In the genomic region with DNA sequence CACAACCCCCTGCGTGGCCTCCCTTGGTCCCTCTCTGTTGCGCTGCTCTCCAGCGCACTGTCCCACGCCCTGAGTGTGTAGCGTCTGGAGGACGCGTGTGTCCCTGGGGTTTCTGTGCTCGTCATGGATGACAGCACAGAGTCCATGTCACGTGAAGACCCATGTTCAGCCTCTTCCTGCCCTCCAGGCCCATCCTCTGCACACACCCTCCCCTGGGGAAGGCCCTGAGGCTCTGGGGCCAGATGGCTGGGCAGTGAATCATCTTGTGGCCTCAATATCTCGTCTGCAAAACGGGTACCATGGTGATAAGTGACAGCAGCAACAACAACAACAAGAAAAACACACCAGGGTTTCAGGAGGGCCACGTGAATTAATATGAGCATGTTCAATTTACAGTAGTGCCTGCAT, we compare ENCODE assay signal across 9 cellular contexts.
DNase-seq lines count a peak whose midpoint lies in the region; ATAC-seq and TF ChIP-seq lines count a peak whose summit lies in the region.
"Had no signal": no experiment of that assay in that cellular context is flagged by ENCODE, and none has a peak within 500 bp of the region (broad histone marks: within the 10 kb centered on the region; RNA-seq: fewer than 3 reads in every experiment).

No MANE protein-coding gene starts in this region.

- no peak overlapping the region for H3K4me3 ChIP-seq in left lung
- H3K4me3 ChIP-seq in H7 (ENCODE audit: insufficient read depth, low read depth, low read length), result no peak overlapping the region

- H3K27me3 ChIP-seq in left lung, result peaks cover 0 to 5% of the 10 kb centered on the region in 2 donors
- H3K27me3 ChIP-seq in H7 (ENCODE audit: control insufficient read depth, insufficient read depth, low read length), result no peaks in the 10 kb centered on the region

- no peaks in the 10 kb centered on the region for H3K9me3 Mint-ChIP-seq in Calu3 (ENCODE audit: low read depth, unreplicated experiment)
- H3K9me3 Mint-ChIP-seq in activated T-helper 1 cell treated with anti-CD3 and anti-CD28 coated beads, Interleukin-12 subunit alpha, Interleukin-12 subunit beta, Interleukin-2, Interleukin-4 antibody, amounts not matched to agents 30 ng/mL and 10 ng/mL and 1 ng/mL, durations not matched to agents 14 hours and 24 hours and 36 hours, result no peaks in the 10 kb centered on the region
- H3K9me3 Mint-ChIP-seq: activated naive CD8-positive, alpha-beta T cell treated with anti-CD3 and anti-CD28 coated beads, Interleukin-2, amount 10 ng/mL, durations not matched to agents 7 days and 5 days had no signal

- no peaks in the 10 kb centered on the region for H3K9me3 ChIP-seq in left lung

- no peaks in the 10 kb centered on the region for H3K36me3 Mint-ChIP-seq in Calu3 (ENCODE audit: insufficient read depth, unreplicated experiment)
- no peaks in the 10 kb centered on the region for H3K36me3 Mint-ChIP-seq in activated T-helper 1 cell treated with anti-CD3 and anti-CD28 coated beads, Interleukin-12 subunit alpha, Interleukin-12 subunit beta, Interleukin-2, Interleukin-4 antibody, amounts not matched to agents 30 ng/mL and 10 ng/mL and 1 ng/mL, durations not matched to agents 14 hours and 24 hours and 36 hours (ENCODE audit: low read depth)
- H3K36me3 Mint-ChIP-seq: activated naive CD8-positive, alpha-beta T cell treated with anti-CD3 and anti-CD28 coated beads, Interleukin-2, amount 10 ng/mL, durations not matched to agents 7 days and 5 days had no signal

- no TSS peak for BruUV-seq in Calu3 (replicated peaks; lab: Mats Ljungman, UMichigan)

- DNase-seq in Calu3, result peak; percentile 3
- DNase-seq in activated T-helper 1 cell treated with anti-CD3 and anti-CD28 coated beads, Interleukin-12 subunit alpha, Interleukin-12 subunit beta, Interleukin-2, Interleukin-4 antibody, amounts not matched to agents 30 ng/mL and 10 ng/mL and 1 ng/mL, durations not matched to agents 14 hours and 24 hours and 36 hours (ENCODE audit: low spot score), result no peak
- peak in 1 of 2 donors; percentile 55 for DNase-seq in left lung
- no peak for DNase-seq in H7
- no peak for DNase-seq in NCI-H146 (lab: John Stamatoyannopoulos, UW)
- DNase-seq in dedifferentiated amniotic fluid mesenchymal stem cell (ENCODE audit: extremely low spot score), result no peak
- no peak for DNase-seq in RPMI8226
- DNase-seq: activated naive CD8-positive, alpha-beta T cell treated with anti-CD3 and anti-CD28 coated beads, Interleukin-2, amount 10 ng/mL, durations not matched to agents 7 days and 5 days had no signal

- H3K4me1 Mint-ChIP-seq in Calu3 (ENCODE audit: low read depth, unreplicated experiment), result peaks cover 13% of the 10 kb centered on the region
- H3K4me1 Mint-ChIP-seq in activated T-helper 1 cell treated with anti-CD3 and anti-CD28 coated beads, Interleukin-12 subunit alpha, Interleukin-12 subunit beta, Interleukin-2, Interleukin-4 antibody, amounts not matched to agents 30 ng/mL and 10 ng/mL and 1 ng/mL, durations not matched to agents 14 hours and 24 hours and 36 hours (ENCODE audit: low read depth), result peaks cover 11% of the 10 kb centered on the region
- H3K4me1 Mint-ChIP-seq: activated naive CD8-positive, alpha-beta T cell treated with anti-CD3 and anti-CD28 coated beads, Interleukin-2, amount 10 ng/mL, durations not matched to agents 7 days and 5 days had no signal

- no peaks in the 10 kb centered on the region for H3K27me3 Mint-ChIP-seq in Calu3 (ENCODE audit: unreplicated experiment)
- peaks cover 22% of the 10 kb centered on the region for H3K27me3 Mint-ChIP-seq in activated T-helper 1 cell treated with anti-CD3 and anti-CD28 coated beads, Interleukin-12 subunit alpha, Interleukin-12 subunit beta, Interleukin-2, Interleukin-4 antibody, amounts not matched to agents 30 ng/mL and 10 ng/mL and 1 ng/mL, durations not matched to agents 14 hours and 24 hours and 36 hours (ENCODE audit: insufficient read depth)

- no peaks in the 10 kb centered on the region for H3K36me3 ChIP-seq in left lung
- H3K36me3 ChIP-seq in H7 (replicated peaks; ENCODE audit: control insufficient read depth, insufficient read depth, low read length), result no peaks in the 10 kb centered on the region

- H3K27ac Mint-ChIP-seq in Calu3 (ENCODE audit: unreplicated experiment), result no peak overlapping the region
- H3K27ac Mint-ChIP-seq in activated T-helper 1 cell treated with anti-CD3 and anti-CD28 coated beads, Interleukin-12 subunit alpha, Interleukin-12 subunit beta, Interleukin-2, Interleukin-4 antibody, amounts not matched to agents 30 ng/mL and 10 ng/mL and 1 ng/mL, durations not matched to agents 14 hours and 24 hours and 36 hours, result peak overlapping the region; percentile 5
- H3K27ac Mint-ChIP-seq: activated naive CD8-positive, alpha-beta T cell treated with anti-CD3 and anti-CD28 coated beads, Interleukin-2, amount 10 ng/mL, durations not matched to agents 7 days and 5 days had no signal

- no peak overlapping the region for H3K27ac ChIP-seq in left lung

- TF ChIP-seq CTCF in Calu3 (IDR thresholded peaks at IDR 0.05; ENCODE audit: unreplicated experiment) (no peak), left lung (IDR thresholded peaks at IDR 0.05) (no peak)

- CTCF ChIA-PET in Calu3 (lab: Charles Lee), result interaction anchor here (0.6 kb wide), 1 partner anchor 238 kb away, joined by 11 read pairs; no protein-coding TSS in a partner anchor

- H3K4me3 Mint-ChIP-seq in Calu3 (ENCODE audit: low read depth, unreplicated experiment), result no peak overlapping the region
- H3K4me3 Mint-ChIP-seq in activated T-helper 1 cell treated with anti-CD3 and anti-CD28 coated beads, Interleukin-12 subunit alpha, Interleukin-12 subunit beta, Interleukin-2, Interleukin-4 antibody, amounts not matched to agents 30 ng/mL and 10 ng/mL and 1 ng/mL, durations not matched to agents 14 hours and 24 hours and 36 hours, result no peak overlapping the region
- H3K4me3 Mint-ChIP-seq: activated naive CD8-positive, alpha-beta T cell treated with anti-CD3 and anti-CD28 coated beads, Interleukin-2, amount 10 ng/mL, durations not matched to agents 7 days and 5 days had no signal

- H3K4me1 ChIP-seq in left lung, result no peaks in the 10 kb centered on the region

- ATAC-seq in HG02763 (IDR thresholded peaks at IDR 0.05; ENCODE audit: unreplicated experiment) (peak; percentile 43), left lung (peak; percentile 30)

- intact Hi-C loops in Calu3 (cut with micrococcal nuclease; ENCODE audit: unreplicated experiment) (no loop called here), left lung (cut with DNase I) (no loop called here)
- intact Hi-C loops in activated T-helper 1 cell treated with anti-CD3 and anti-CD28 coated beads, Interleukin-12 subunit alpha, Interleukin-12 subunit beta, Interleukin-2, Interleukin-4 antibody, amounts not matched to agents 30 ng/mL and 10 ng/mL and 1 ng/mL, durations not matched to agents 14 hours and 24 hours and 36 hours (cut with micrococcal nuclease), result loop anchor here (1.0 kb wide), 1 partner anchor 77 kb away; no protein-coding TSS in a partner anchor
